ENCODE assay signal across 8 cellular contexts in genomic region chr2:238059505-238059904, GRCh38. TPM values are rescaled to one million over a fixed set of nuclear protein-coding genes. Genes with fewer than 3 reads are reported as not detected.
DNase-seq lines count a peak whose midpoint lies in the region; TF ChIP-seq lines count a peak whose summit lies in the region.

No MANE protein-coding gene starts in this region.

- no peaks in the 10 kb centered on the region for H4K20me1 ChIP-seq in fibroblast of lung (ENCODE audit: control insufficient read depth, extremely low read depth, insufficient read depth, low read length)
- H4K20me1 ChIP-seq in smooth muscle cell (ENCODE audit: low read depth): no peaks in the 10 kb centered on the region

- TF ChIP-seq CTCF in VCaP (conservative IDR thresholded peaks at IDR 0.05): no peak
- no peak for TF ChIP-seq CTCF in fibroblast of lung (conservative IDR thresholded peaks at IDR 0.05 in 1 of 2, IDR thresholded peaks at IDR 0.05 in 1 of 2; ENCODE audit: low read depth in 1 of 2, low read length in 2 of 2)
- no peak for TF ChIP-seq CTCF in smooth muscle cell (IDR thresholded peaks at IDR 0.05; ENCODE audit: borderline replicate concordance, insufficient read depth, poor library complexity, severe bottlenecking)

- H3K27ac ChIP-seq in VCaP (peak overlapping the region; percentile 92), fibroblast of lung (ENCODE audit: insufficient read depth, low read length) (no peak overlapping the region), smooth muscle cell (ENCODE audit: low read depth) (no peak overlapping the region)

- H3K4me2 ChIP-seq in fibroblast of lung (ENCODE audit: extremely low read depth, insufficient read depth, low read length) (peak overlapping the region; percentile 95), smooth muscle cell (peak overlapping the region; percentile 98)

- H3K4me3 ChIP-seq in fibroblast of lung (replicated peaks in 1 of 4; ENCODE audit: control extremely low read depth in 1 of 4, insufficient read depth in 1 of 4, low read depth in 3 of 4, low read length in 4 of 4) (peak overlapping the region in 2 of 4 experiments; percentile 88 to 96), smooth muscle cell (peak overlapping the region; percentile 84)

- DNase-seq in activated CD8-positive, alpha-beta memory T cell treated with anti-CD3 and anti-CD28 coated beads for 24 hours: peak; percentile 28
- no peak for DNase-seq in activated CD8-positive, alpha-beta memory T cell treated with anti-CD3 and anti-CD28 coated beads, Interleukin-2, amount 50 U/mL, for 4 hours
- DNase-seq in fibroblast of lung (ENCODE audit: low read depth in 2 of 2) (no peak), smooth muscle cell (lab: John Stamatoyannopoulos, UW; ENCODE audit: unreplicated experiment) (no peak), glomerular visceral epithelial cell (ENCODE audit: extremely low spot score) (no peak), NCI-H2171 (lab: John Stamatoyannopoulos, UW) (no peak), mucosa of gallbladder (ENCODE audit: low spot score) (no peak)

- H3K27me3 ChIP-seq in fibroblast of lung (ENCODE audit: control insufficient read depth, insufficient read depth, low read length): no peaks in the 10 kb centered on the region
- H3K27me3 ChIP-seq in smooth muscle cell (ENCODE audit: low read depth): no peaks in the 10 kb centered on the region

- no peaks in the 10 kb centered on the region for H3K36me3 ChIP-seq in fibroblast of lung (ENCODE audit: control insufficient read depth, insufficient read depth, low read length)
- H3K36me3 ChIP-seq in smooth muscle cell (ENCODE audit: low read depth): no peaks in the 10 kb centered on the region

- H3K9ac ChIP-seq in fibroblast of lung (ENCODE audit: insufficient read depth, low read length) (no peak overlapping the region), smooth muscle cell (ENCODE audit: low read depth) (no peak overlapping the region)

- no peaks in the 10 kb centered on the region for H3K4me1 ChIP-seq in fibroblast of lung (ENCODE audit: control insufficient read depth, extremely low read depth, insufficient read depth, low read length)
- peaks cover 11% of the 10 kb centered on the region for H3K4me1 ChIP-seq in smooth muscle cell (ENCODE audit: low read depth)

- H2AFZ ChIP-seq in fibroblast of lung (ENCODE audit: low read length): no peak overlapping the region
- H2AFZ ChIP-seq in smooth muscle cell (ENCODE audit: low read depth): no peak overlapping the region

- H3K79me2 ChIP-seq in fibroblast of lung (ENCODE audit: control insufficient read depth, insufficient read depth, low read length) (no peaks in the 10 kb centered on the region), smooth muscle cell (ENCODE audit: low read depth) (no peaks in the 10 kb centered on the region)

- H3K9me3 ChIP-seq in fibroblast of lung (ENCODE audit: control insufficient read depth, insufficient read depth, low read depth, low read length): no peaks in the 10 kb centered on the region
- H3K9me3 ChIP-seq in smooth muscle cell (replicated peaks; ENCODE audit: low read depth): no peaks in the 10 kb centered on the region

- peaks cover 14% of the 10 kb centered on the region for H3F3A ChIP-seq in smooth muscle cell (ENCODE audit: low read depth)

- 93% methylated on average over 3 of the region's 3 CpGs for WGBS in smooth muscle cell (ENCODE audit: low lambda C conversion rate)

RNA-seq across cellular contexts. Expression of gene SCLY, which starts 1.3 kb away (rescaled TPM):
- total RNA-seq in fibroblast of lung: 13.6 and 16.5 TPM in 2 replicates
- 5.3 and 9.1 TPM in 2 replicates for polyA plus RNA-seq in fibroblast of lung
- polyA plus RNA-seq in fibroblast of lung (2012): 6.5 and 11.3 TPM in 2 replicates
- 6.8 and 10.2 TPM in 2 replicates for polyA minus RNA-seq in fibroblast of lung (ENCODE audit: low replicate concordance)
- 12.9 and 13.4 TPM in 2 replicates for total RNA-seq in smooth muscle cell
- 7.6 and 10.0 TPM in 2 replicates for polyA plus RNA-seq in smooth muscle cell
- 29.1 TPM for total RNA-seq in mucosa of gallbladder

RNA-seq across cellular contexts. Expression of gene ESPNL, which starts 40.6 kb away (rescaled TPM):
- total RNA-seq in fibroblast of lung: 1.3 and 2.8 TPM in 2 replicates
- 0.36 and 0.79 TPM in 2 replicates for polyA plus RNA-seq in fibroblast of lung
- 0.78 and 1.7 TPM in 2 replicates for polyA plus RNA-seq in fibroblast of lung (2012)
- 0.59 and 2.7 TPM in 2 replicates for polyA minus RNA-seq in fibroblast of lung (ENCODE audit: low replicate concordance)
- 0.04 and 0.31 TPM in 2 replicates for total RNA-seq in smooth muscle cell
- polyA plus RNA-seq in smooth muscle cell: 0.71 TPM in 1 of 2 replicates, not detected in the other
- total RNA-seq in mucosa of gallbladder: 0.49 TPM
